In genomic region chr3:178436773-178437172, GRCh38 we compare ENCODE assay signal across 8 cellular contexts.
A peak's percentile ranks its signal among the peaks of the same experiment; 100 is the strongest.
DNase-seq lines count a peak whose midpoint lies in the region; ATAC-seq, FAIRE-seq and TF ChIP-seq lines count a peak whose summit lies in the region.

No MANE protein-coding gene starts in this region.

- no peak overlapping the region for H3K4me3 ChIP-seq in astrocyte of the cerebellum (ENCODE audit: low read depth, low read length)
- no peak overlapping the region for H3K4me3 ChIP-seq in kidney (ENCODE audit: low read length in 2 of 2)

- no peaks in the 10 kb centered on the region for H3K36me3 ChIP-seq in kidney (ENCODE audit: control insufficient read depth in 1 of 2, insufficient read depth in 2 of 2, low read length in 2 of 2)

- no peak overlapping the region for H3K9ac ChIP-seq in kidney (ENCODE audit: low read length in 2 of 2)

- in situ Hi-C loops in astrocyte of the cerebellum (cut with HindIII; ENCODE audit: low sequenced_read_pairs), result loop anchor here (5.0 kb wide), 1 partner anchor 526 kb away; no protein-coding TSS in a partner anchor

- TF ChIP-seq CTCF in GM10248 (IDR thresholded peaks at IDR 0.05; ENCODE audit: control extremely low read depth, extremely low read depth, low read depth, missing control alignments) (peak; percentile 45), astrocyte of the cerebellum (IDR thresholded peaks at IDR 0.05; ENCODE audit: low read depth, low read length, missing control alignments) (peak; percentile 42), kidney (IDR thresholded peaks at IDR 0.05; ENCODE audit: borderline replicate concordance, extremely low read depth, insufficient read depth) (peak; percentile 30)

- DNase-seq in GM10248 (ENCODE audit: extremely low spot score) (peak; percentile 53), NCI-H2107 treated with DMSO at 0.1 percent for 48 hours (lab: John Stamatoyannopoulos, UW; ENCODE audit: unreplicated experiment) (peak; percentile 73), astrocyte of the cerebellum (ENCODE audit: low read depth) (peak; percentile 46), kidney (no peak), GM19240 (ENCODE audit: insufficient read length, low spot score) (no peak)
- no peak for DNase-seq in activated naive CD4-positive, alpha-beta T cell (lab: John Stamatoyannopoulos, UW)
- DNase-seq in stimulated activated CD4-positive, alpha-beta T cell treated with anti-CD3 and anti-CD28 coated beads, Interleukin-4, amount 100 ng/mL, for 1 hour, result no peak

- CTCF ChIA-PET in GM10248 (lab: Yijun Ruan, JAX), result interaction anchor here (0.7 to 5.1 kb wide), 23 partner anchors 8 to 564 kb away, joined by 3 to 51 read pairs (median 5); no protein-coding TSS in a partner anchor

- ATAC-seq in HG02610 (IDR thresholded peaks at IDR 0.05; ENCODE audit: unreplicated experiment), result peak; percentile 40

- intact Hi-C loops in kidney (cut with DNase I), result no loop called here

- no peaks in the 10 kb centered on the region for H3K4me1 ChIP-seq in kidney (ENCODE audit: control insufficient read depth in 1 of 2, insufficient read depth in 1 of 2, low read depth in 1 of 2, low read length in 2 of 2)

- H3K9me3 ChIP-seq in kidney (ENCODE audit: control insufficient read depth in 1 of 2, low read length in 2 of 2), result no peaks in the 10 kb centered on the region

- no peak overlapping the region for H3K27ac ChIP-seq in kidney (ENCODE audit: low read depth in 2 of 2, low read length in 2 of 2)

- POLR2A ChIA-PET in GM10248 (lab: Yijun Ruan, JAX), result no interaction called here

- FAIRE-seq in kidney (lab: Jason Lieb, UNC), result peak; percentile 76

Comparison
In these comparisons a context has a peak if more than half of its experiments do, and no peak if none do; other contexts are left out.
1. DNase-seq: peak in GM10248 (single experiment), NCI-H2107 treated with DMSO at 0.1 percent for 48 hours (single experiment) and astrocyte of the cerebellum (single experiment); none in kidney (single experiment), GM19240 (single experiment), activated naive CD4-positive, alpha-beta T cell (0 of 4) and stimulated activated CD4-positive, alpha-beta T cell treated with anti-CD3 and anti-CD28 coated beads, Interleukin-4, amount 100 ng/mL, for 1 hour (single experiment).
2. Peak in every context shown above with its lines, with median percentiles within 50 percentile points of each other: CTCF ChIP-seq.